ENCODE assay signal across 8 cellular contexts in genomic region chr10:92573798-92574544, GRCh38. TPM values are rescaled to one million over a fixed set of nuclear protein-coding genes. Genes with fewer than 3 reads are reported as not detected.
DNase-seq lines count a peak whose midpoint lies in the region; ATAC-seq and TF ChIP-seq lines count a peak whose summit lies in the region.

TSS of gene IDE (minus strand) at chr10:92574093. CDS start at chr10:92574019, 74 bp downstream.

- H3K27ac Mint-ChIP-seq in natural killer cell treated with Interleukin-12 subunit alpha and Interleukin-12 subunit beta and Interleukin-15 and Interleukin-18, amount 100 ng/mL, for 72 hours = peak within 1 kb of the TSS; percentile 53 to 55

- peaks cover 4% of the 10 kb centered on the region for H3K36me3 Mint-ChIP-seq in natural killer cell treated with Interleukin-12 subunit alpha and Interleukin-12 subunit beta and Interleukin-15 and Interleukin-18, amount 100 ng/mL, for 72 hours

- peak within 1 kb of the TSS; percentile 70 for H3K4me3 ChIP-seq in fibroblast of mammary gland (ENCODE audit: control insufficient read depth, low read depth, low read length)

- peak within 1 kb of the TSS; percentile 85 for H3K4me3 Mint-ChIP-seq in natural killer cell treated with Interleukin-12 subunit alpha and Interleukin-12 subunit beta and Interleukin-15 and Interleukin-18, amount 100 ng/mL, for 72 hours

- no peaks in the 10 kb centered on the region for H3K9me3 Mint-ChIP-seq in natural killer cell treated with Interleukin-12 subunit alpha and Interleukin-12 subunit beta and Interleukin-15 and Interleukin-18, amount 100 ng/mL, for 72 hours

- H3K27me3 Mint-ChIP-seq in natural killer cell treated with Interleukin-12 subunit alpha and Interleukin-12 subunit beta and Interleukin-15 and Interleukin-18, amount 100 ng/mL, for 72 hours = no peaks in the 10 kb centered on the region

- peaks cover 16 to 36% of the 10 kb centered on the region in 2 donors for H3K4me1 Mint-ChIP-seq in natural killer cell treated with Interleukin-12 subunit alpha and Interleukin-12 subunit beta and Interleukin-15 and Interleukin-18, amount 100 ng/mL, for 72 hours (ENCODE audit: low read depth in 2 of 2)

- TF ChIP-seq CTCF in fibroblast of mammary gland (conservative IDR thresholded peaks at IDR 0.05; ENCODE audit: control insufficient read depth, insufficient read depth, low read depth, low read length) = peak; percentile 63

- DNase-seq in DMS53 (lab: John Stamatoyannopoulos, UW) = peak; percentile 95
- DNase-seq in HuH-7.5 (ENCODE audit: low spot score) = peak; percentile 79
- peak; percentile 86 for DNase-seq in RKO (ENCODE audit: low spot score)
- peak; percentile 58 to 75 for DNase-seq in activated T-helper 1 cell treated with anti-CD3 and anti-CD28 coated beads, Interleukin-2, amount 50 U/mL, for 16 hours (ENCODE audit: low read depth in 1 of 2, low spot score in 1 of 2)
- DNase-seq in fibroblast of mammary gland (ENCODE audit: low read depth) = peak; percentile 82
- peak; percentile 86 for DNase-seq in natural killer cell treated with Interleukin-12 subunit alpha and Interleukin-12 subunit beta and Interleukin-15 and Interleukin-18, amount 100 ng/mL, for 72 hours (ENCODE audit: low spot score)
- peak; percentile 86 for DNase-seq in stimulated activated naive CD8-positive, alpha-beta T cell treated with anti-CD3 and anti-CD28 coated beads, Interleukin-15, Interleukin-2, amounts not matched to agents 100 U/mL and 50 U/mL, for 24 hours

- peak; percentile 69 for ATAC-seq in GM21447 (IDR thresholded peaks at IDR 0.05; ENCODE audit: unreplicated experiment)
- peak; percentile 85 to 90 for ATAC-seq in natural killer cell treated with Interleukin-12 subunit alpha and Interleukin-12 subunit beta and Interleukin-15 and Interleukin-18, amount 100 ng/mL, for 72 hours
- peak; percentile 81 for ATAC-seq in stimulated activated naive CD8-positive, alpha-beta T cell treated with anti-CD3 and anti-CD28 coated beads, Interleukin-15, Interleukin-2, amounts not matched to agents 100 U/mL and 50 U/mL, for 24 hours

RNA-seq across cellular contexts. Expression of gene IDE, which starts in this region (rescaled TPM):
- total RNA-seq in natural killer cell treated with Interleukin-12 subunit alpha and Interleukin-12 subunit beta and Interleukin-15 and Interleukin-18, amount 100 ng/mL, for 72 hours = 10 to 100 TPM; 41.4 to 52.8 TPM

Comparison
In these comparisons a context has a peak if more than half of its experiments do, and no peak if none do; other contexts are left out.
1. Peak in every context shown above with its lines: DNase-seq, ATAC-seq and H3K4me3 ChIP-seq.